In the genomic region with DNA sequence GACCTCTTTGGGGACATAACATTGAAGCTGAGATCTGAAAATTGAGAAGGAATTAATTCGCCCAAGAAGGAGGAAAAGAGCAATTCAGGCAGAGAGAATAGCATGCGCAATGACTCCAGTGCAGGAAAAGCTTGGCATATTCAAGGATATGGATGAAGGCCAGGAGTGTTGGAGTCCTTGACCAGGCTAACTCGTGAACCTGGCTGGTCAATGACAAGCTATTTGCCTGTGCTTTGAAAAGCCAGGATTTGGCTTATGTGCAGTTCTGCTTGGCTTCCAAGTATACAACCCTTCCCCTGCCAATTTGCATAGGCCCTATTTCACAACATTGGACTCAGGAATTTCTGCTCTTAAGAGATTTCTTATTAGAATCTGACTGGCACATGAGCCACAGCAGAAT, we compare ENCODE assay signal across 17 cellular contexts.
"Had no signal": no experiment of that assay in that cellular context is flagged by ENCODE, and none has a peak within 500 bp of the region (broad histone marks: within the 10 kb centered on the region; RNA-seq: fewer than 3 reads in every experiment).

No MANE protein-coding gene starts in this region.

- H3K4me3 ChIP-seq: gastrocnemius medialis, heart right ventricle had no signal

- ATAC-seq: gastrocnemius medialis; heart right ventricle; left colon; natural killer cell treated with Interleukin-12 subunit alpha and Interleukin-12 subunit beta and Interleukin-15 and Interleukin-18, amount 100 ng/mL, for 72 hours; stimulated activated naive B cell treated with anti-CD40 and anti-IgM and Interleukin-4, amounts not matched to agents 10 μg/mL and 1 μg/mL and 100 μg/mL, for 72 hours had no signal

- H3K9me3 Mint-ChIP-seq: activated B cell treated with CpG ODN at 0.5 μM for 24 hours; activated CD4-positive, alpha-beta T cell treated with anti-CD3 and anti-CD28 coated beads, Interleukin-2, amount 10 ng/mL, durations not matched to agents 7 days and 5 days; activated naive CD8-positive, alpha-beta T cell treated with anti-CD3 and anti-CD28 coated beads, Interleukin-2, amount 10 ng/mL, durations not matched to agents 7 days and 5 days; activated T-helper 1 cell treated with anti-CD3 and anti-CD28 coated beads, Interleukin-12 subunit alpha, Interleukin-12 subunit beta, Interleukin-2, Interleukin-4 antibody, amounts not matched to agents 30 ng/mL and 10 ng/mL and 1 ng/mL, durations not matched to agents 14 hours and 24 hours and 36 hours; memory B cell; natural killer cell treated with Interleukin-12 subunit alpha and Interleukin-12 subunit beta and Interleukin-15 and Interleukin-18, amount 100 ng/mL, for 72 hours; stimulated activated naive B cell treated with anti-CD40 and anti-IgM and Interleukin-4, amounts not matched to agents 10 μg/mL and 1 μg/mL and 100 μg/mL, for 72 hours; T-helper 2 cell treated with Interferon-gamma antibody and Interleukin-4, amounts not matched to agents 5 μg/mL and 100 μg/mL, for 36 hours had no signal

- H3K36me3 ChIP-seq: gastrocnemius medialis, heart right ventricle had no signal

- H3K9me3 ChIP-seq: gastrocnemius medialis, heart right ventricle had no signal

- H3K27me3 ChIP-seq: gastrocnemius medialis, heart right ventricle had no signal

- H3K4me3 Mint-ChIP-seq: activated B cell treated with CpG ODN at 0.5 μM for 24 hours; activated CD4-positive, alpha-beta T cell treated with anti-CD3 and anti-CD28 coated beads, Interleukin-2, amount 10 ng/mL, durations not matched to agents 7 days and 5 days; activated naive CD8-positive, alpha-beta T cell treated with anti-CD3 and anti-CD28 coated beads, Interleukin-2, amount 10 ng/mL, durations not matched to agents 7 days and 5 days; activated T-helper 1 cell treated with anti-CD3 and anti-CD28 coated beads, Interleukin-12 subunit alpha, Interleukin-12 subunit beta, Interleukin-2, Interleukin-4 antibody, amounts not matched to agents 30 ng/mL and 10 ng/mL and 1 ng/mL, durations not matched to agents 14 hours and 24 hours and 36 hours; memory B cell; natural killer cell treated with Interleukin-12 subunit alpha and Interleukin-12 subunit beta and Interleukin-15 and Interleukin-18, amount 100 ng/mL, for 72 hours; stimulated activated naive B cell treated with anti-CD40 and anti-IgM and Interleukin-4, amounts not matched to agents 10 μg/mL and 1 μg/mL and 100 μg/mL, for 72 hours; T-helper 2 cell treated with Interferon-gamma antibody and Interleukin-4, amounts not matched to agents 5 μg/mL and 100 μg/mL, for 36 hours had no signal

- DNase-seq: activated B cell treated with CpG ODN at 0.5 μM for 24 hours; activated CD4-positive, alpha-beta T cell treated with anti-CD3 and anti-CD28 coated beads, Interleukin-2, amount 10 ng/mL, durations not matched to agents 7 days and 5 days; activated CD8-positive, alpha-beta memory T cell treated with anti-CD3 and anti-CD28 coated beads for 24 hours; activated naive CD8-positive, alpha-beta T cell treated with anti-CD3 and anti-CD28 coated beads, Interleukin-2, amount 10 ng/mL, durations not matched to agents 7 days and 5 days; dermis blood vessel endothelial cell; gastrocnemius medialis; heart right ventricle; left colon; retina; stimulated activated CD4-positive, alpha-beta T cell treated with anti-CD3 and anti-CD28 coated beads, Interleukin-4, amount 100 ng/mL, for 1 hour; stimulated activated naive B cell treated with anti-CD40 and anti-IgM and Interleukin-4, amounts not matched to agents 10 μg/mL and 1 μg/mL and 100 μg/mL, for 72 hours; trophoblast cell had no signal

- H3K4me1 Mint-ChIP-seq: activated B cell treated with CpG ODN at 0.5 μM for 24 hours; activated CD4-positive, alpha-beta T cell treated with anti-CD3 and anti-CD28 coated beads, Interleukin-2, amount 10 ng/mL, durations not matched to agents 7 days and 5 days; activated naive CD8-positive, alpha-beta T cell treated with anti-CD3 and anti-CD28 coated beads, Interleukin-2, amount 10 ng/mL, durations not matched to agents 7 days and 5 days; memory B cell; stimulated activated naive B cell treated with anti-CD40 and anti-IgM and Interleukin-4, amounts not matched to agents 10 μg/mL and 1 μg/mL and 100 μg/mL, for 72 hours had no signal

- H3K27ac ChIP-seq: epithelial cell of prostate, gastrocnemius medialis, heart right ventricle had no signal

- H3K27me3 Mint-ChIP-seq: activated B cell treated with CpG ODN at 0.5 μM for 24 hours; activated CD4-positive, alpha-beta T cell treated with anti-CD3 and anti-CD28 coated beads, Interleukin-2, amount 10 ng/mL, durations not matched to agents 7 days and 5 days; activated naive CD8-positive, alpha-beta T cell treated with anti-CD3 and anti-CD28 coated beads, Interleukin-2, amount 10 ng/mL, durations not matched to agents 7 days and 5 days; natural killer cell treated with Interleukin-12 subunit alpha and Interleukin-12 subunit beta and Interleukin-15 and Interleukin-18, amount 100 ng/mL, for 72 hours; stimulated activated naive B cell treated with anti-CD40 and anti-IgM and Interleukin-4, amounts not matched to agents 10 μg/mL and 1 μg/mL and 100 μg/mL, for 72 hours had no signal

- H3K27ac Mint-ChIP-seq: activated B cell treated with CpG ODN at 0.5 μM for 24 hours; activated CD4-positive, alpha-beta T cell treated with anti-CD3 and anti-CD28 coated beads, Interleukin-2, amount 10 ng/mL, durations not matched to agents 7 days and 5 days; activated naive CD8-positive, alpha-beta T cell treated with anti-CD3 and anti-CD28 coated beads, Interleukin-2, amount 10 ng/mL, durations not matched to agents 7 days and 5 days; activated T-helper 1 cell treated with anti-CD3 and anti-CD28 coated beads, Interleukin-12 subunit alpha, Interleukin-12 subunit beta, Interleukin-2, Interleukin-4 antibody, amounts not matched to agents 30 ng/mL and 10 ng/mL and 1 ng/mL, durations not matched to agents 14 hours and 24 hours and 36 hours; memory B cell; natural killer cell treated with Interleukin-12 subunit alpha and Interleukin-12 subunit beta and Interleukin-15 and Interleukin-18, amount 100 ng/mL, for 72 hours; stimulated activated naive B cell treated with anti-CD40 and anti-IgM and Interleukin-4, amounts not matched to agents 10 μg/mL and 1 μg/mL and 100 μg/mL, for 72 hours; T-helper 2 cell treated with Interferon-gamma antibody and Interleukin-4, amounts not matched to agents 5 μg/mL and 100 μg/mL, for 36 hours had no signal

- H3K36me3 Mint-ChIP-seq: activated naive CD8-positive, alpha-beta T cell treated with anti-CD3 and anti-CD28 coated beads, Interleukin-2, amount 10 ng/mL, durations not matched to agents 7 days and 5 days; memory B cell; natural killer cell treated with Interleukin-12 subunit alpha and Interleukin-12 subunit beta and Interleukin-15 and Interleukin-18, amount 100 ng/mL, for 72 hours; stimulated activated naive B cell treated with anti-CD40 and anti-IgM and Interleukin-4, amounts not matched to agents 10 μg/mL and 1 μg/mL and 100 μg/mL, for 72 hours had no signal
